ENCODE assay signal across 24 cellular contexts in genomic region chr6:139429559-139430150, GRCh38. TPM values are rescaled to one million over a fixed set of nuclear protein-coding genes. Genes with fewer than 3 reads are reported as not detected.
DNase-seq lines count a peak whose midpoint lies in the region; ATAC-seq and TF ChIP-seq lines count a peak whose summit lies in the region.
"Had no signal": no experiment of that assay in that cellular context is flagged by ENCODE, and none has a peak within 500 bp of the region (broad histone marks: within the 10 kb centered on the region; RNA-seq: fewer than 3 reads in every experiment).

No MANE protein-coding gene starts in this region.

- no peaks in the 10 kb centered on the region for H3K36me3 ChIP-seq in neural progenitor cell
- H3K36me3 ChIP-seq: BLaER1, brain microvascular endothelial cell, pancreas, right lobe of liver, SJCRH30 had no signal

- H3K4me3 Mint-ChIP-seq in brain (no peak overlapping the region), neural progenitor cell (no peak overlapping the region)
- H3K4me3 Mint-ChIP-seq: activated CD4-positive, alpha-beta memory T cell treated with anti-CD3 and anti-CD28 coated beads, Interleukin-2, amount 10 ng/mL, durations not matched to agents 7 days and 5 days; memory B cell; naive B cell had no signal

- no peak overlapping the region for H3K9ac ChIP-seq in neural progenitor cell
- H3K9ac ChIP-seq: BLaER1 had no signal

- H3K27me3 Mint-ChIP-seq in brain (no peaks in the 10 kb centered on the region), neural progenitor cell (ENCODE audit: insufficient read depth, low read depth) (peaks cover 9% of the 10 kb centered on the region)
- H3K27me3 Mint-ChIP-seq: memory B cell, naive B cell had no signal

- H4K20me1 ChIP-seq in neural progenitor cell (ENCODE audit: low read depth), result no peaks in the 10 kb centered on the region
- H4K20me1 ChIP-seq: BLaER1 had no signal

- H2AFZ ChIP-seq in neural progenitor cell (replicated peaks), result peak overlapping the region; percentile 92
- H2AFZ ChIP-seq: PC-9 had no signal

- H3K27ac Mint-ChIP-seq in brain (peak overlapping the region in 4 of 5 experiments; percentile 9 to 79 (median 67)), neural progenitor cell (peak overlapping the region; percentile 98)
- H3K27ac Mint-ChIP-seq: activated CD4-positive, alpha-beta memory T cell treated with anti-CD3 and anti-CD28 coated beads, Interleukin-2, amount 10 ng/mL, durations not matched to agents 7 days and 5 days; memory B cell had no signal

- H3K79me2 ChIP-seq in neural progenitor cell (ENCODE audit: low read depth), result no peaks in the 10 kb centered on the region

- H3K9me3 Mint-ChIP-seq in brain (peaks cover 0 to 7% (median 0%) of the 10 kb centered on the region in 5 experiments), neural progenitor cell (peaks cover 7% of the 10 kb centered on the region)

- TF ChIP-seq CTCF in brain (conservative IDR thresholded peaks at IDR 0.05) (no peak), neural progenitor cell (IDR thresholded peaks at IDR 0.05) (no peak)

- H3K4me1 ChIP-seq in neural progenitor cell, result peaks cover 11% of the 10 kb centered on the region
- H3K4me1 ChIP-seq: BLaER1, pancreas, right lobe of liver had no signal

- peak overlapping the region; percentile 18 for H3K4me2 ChIP-seq in neural progenitor cell
- H3K4me2 ChIP-seq: BLaER1, PC-9 had no signal

- H3K9me3 ChIP-seq in neural progenitor cell (ENCODE audit: low read depth), result no peaks in the 10 kb centered on the region
- H3K9me3 ChIP-seq: pancreas, right lobe of liver, SJCRH30 had no signal

- H3K4me1 Mint-ChIP-seq in brain (peaks cover 34% of the 10 kb centered on the region), neural progenitor cell (peaks cover 36% of the 10 kb centered on the region)

- no peak for ATAC-seq in GM21717 (IDR thresholded peaks at IDR 0.05; ENCODE audit: unreplicated experiment)
- ATAC-seq: HepG2, right lobe of liver had no signal

- no peaks in the 10 kb centered on the region for H3K36me3 Mint-ChIP-seq in brain
- H3K36me3 Mint-ChIP-seq in neural progenitor cell, result no peaks in the 10 kb centered on the region

- H3K27ac ChIP-seq in neural progenitor cell, result no peak overlapping the region
- H3K27ac ChIP-seq: BLaER1, brain microvascular endothelial cell, coronary artery, pancreas, PC-9, right lobe of liver, SJCRH30 had no signal

- DNase-seq in ELF-1 (ENCODE audit: low read depth, low spot score), result peak; percentile 50
- DNase-seq in NOMO-1 (lab: John Stamatoyannopoulos, UW; ENCODE audit: unreplicated experiment in 2 of 2), result peak; percentile 83 to 87
- peak; percentile 21 for DNase-seq in neural progenitor cell (ENCODE audit: low spot score)
- no peak for DNase-seq in effector CD8-positive, alpha-beta T cell (lab: John Stamatoyannopoulos, UW)
- DNase-seq in posterior vena cava (ENCODE audit: low spot score), result no peak
- no peak for DNase-seq in NCI-H2107 treated with DMSO at 0.1 percent for 48 hours (lab: John Stamatoyannopoulos, UW; ENCODE audit: unreplicated experiment)
- DNase-seq: activated CD4-positive, alpha-beta memory T cell treated with anti-CD3 and anti-CD28 coated beads, Interleukin-2, amount 10 ng/mL, durations not matched to agents 7 days and 5 days; activated effector memory CD4-positive, alpha-beta T cell treated with anti-CD3 and anti-CD28 coated beads, Interleukin-2, amount 50 U/mL, for 16 hours; brain microvascular endothelial cell; kidney glomerular epithelial cell; naive B cell; NCI-H1436 treated with DMSO at 0.1 percent for 48 hours; NCI-H748 treated with DMSO at 0.1 percent for 48 hours; pancreas; PC-9; right lobe of liver; SJCRH30; T-helper 2 cell had no signal

- no peaks in the 10 kb centered on the region for H3K27me3 ChIP-seq in neural progenitor cell
- H3K27me3 ChIP-seq: BLaER1, brain microvascular endothelial cell, pancreas, right lobe of liver, SJCRH30 had no signal

- no peak overlapping the region for H3K4me3 ChIP-seq in neural progenitor cell
- H3K4me3 ChIP-seq: BLaER1, coronary artery, pancreas, PC-9, right lobe of liver, SJCRH30 had no signal

- intact Hi-C loops in posterior vena cava (cut with DNase I), result no loop called here

- peaks cover 6% of the 10 kb centered on the region for H3F3A ChIP-seq in neural progenitor cell (ENCODE audit: low read depth)

RNA-seq across cellular contexts. Expression of gene CITED2, which starts 55.2 kb away (rescaled TPM):
- 55.7 TPM for polyA plus RNA-seq in brain (ENCODE audit: insufficient read depth, low read depth, low replicate concordance)
- 215 and 222 TPM in 2 replicates for total RNA-seq in neural progenitor cell (ENCODE audit: low replicate concordance)
- 100 to 1,000 TPM in 1 of 2 donors, 10 to 100 TPM in 1; 85.4 to 132 TPM for total RNA-seq in posterior vena cava

Comparison
In these comparisons a context has a peak if more than half of its experiments do, and no peak if none do; other contexts are left out.
1. DNase-seq: peak in ELF-1 (single experiment), NOMO-1 (2 of 2) and neural progenitor cell (single experiment); none in effector CD8-positive, alpha-beta T cell (single experiment), posterior vena cava (single experiment) and NCI-H2107 treated with DMSO at 0.1 percent for 48 hours (single experiment).